In genomic region chr22:37627545-37627944, GRCh38 we compare ENCODE assay signal across 9 cellular contexts. TPM values are rescaled to one million over a fixed set of nuclear protein-coding genes. Genes with fewer than 3 reads are reported as not detected.
DNase-seq lines count a peak whose midpoint lies in the region; ATAC-seq and TF ChIP-seq lines count a peak whose summit lies in the region.
"Had no signal": no experiment of that assay in that cellular context is flagged by ENCODE, and none has a peak within 500 bp of the region (broad histone marks: within the 10 kb centered on the region; RNA-seq: fewer than 3 reads in every experiment).

No MANE protein-coding gene starts in this region.

- intact Hi-C loops in vagina (cut with DNase I) = loop anchor here (5.0 kb wide), 1 partner anchor 55 kb away; no protein-coding TSS in a partner anchor

- ATAC-seq in HG03571 (IDR thresholded peaks at IDR 0.05; ENCODE audit: unreplicated experiment) = no peak

- no peak overlapping the region for H4K8ac ChIP-seq in neuronal stem cell (ENCODE audit: low read depth, low read length)

- no peaks in the 10 kb centered on the region for H3K27me3 Mint-ChIP-seq in mesothelial cell of epicardium (ENCODE audit: low read depth)

- H4K91ac ChIP-seq in neuronal stem cell (ENCODE audit: low read depth, low read length, poor library complexity) = no peak overlapping the region

- no peaks in the 10 kb centered on the region for H3K9me3 ChIP-seq in vagina
- H3K9me3 ChIP-seq in neuronal stem cell (replicated peaks in 1 of 2; ENCODE audit: control insufficient read depth in 2 of 2, insufficient read depth in 1 of 2, low read depth in 1 of 2, low read length in 2 of 2) = no peaks in the 10 kb centered on the region

- no peak overlapping the region for H3K14ac ChIP-seq in neuronal stem cell (ENCODE audit: low read length)

- no peak for TF ChIP-seq CTCF in mesothelial cell of epicardium (IDR thresholded peaks at IDR 0.05; ENCODE audit: unreplicated experiment)
- TF ChIP-seq CTCF in vagina (IDR thresholded peaks at IDR 0.05) = no peak

- H3K79me1 ChIP-seq in neuronal stem cell (ENCODE audit: low read depth, low read length) = peaks cover 1% of the 10 kb centered on the region

- peak; percentile 28 for DNase-seq in stimulated activated CD4-positive, alpha-beta T cell treated with anti-CD3 and anti-CD28 coated beads, Interleukin-2, amount 100 ng/mL, for 4 hours (ENCODE audit: low read depth)
- DNase-seq in stimulated activated CD4-positive, alpha-beta T cell treated with anti-CD3 and anti-CD28 coated beads, Interleukin-2, amount 100 ng/mL, for 48 hours = no peak
- DNase-seq in activated effector memory CD4-positive, alpha-beta T cell treated with anti-CD3 and anti-CD28 coated beads, Interleukin-2, amount 50 U/mL, for 16 hours = peak; percentile 82
- DNase-seq in mesothelial cell of epicardium (ENCODE audit: low spot score in 2 of 2, unreplicated experiment in 2 of 2) = no peak
- no peak for DNase-seq in vagina (ENCODE audit: extremely low spot score in 2 of 2)
- DNase-seq in EL = no peak
- DNase-seq in neuronal stem cell (ENCODE audit: low spot score) = no peak

- no peak overlapping the region for H3K23ac ChIP-seq in neuronal stem cell (ENCODE audit: low read depth, low read length, poor library complexity)

- H3K4me3 ChIP-seq in vagina = no peak overlapping the region
- H3K4me3 ChIP-seq in neuronal stem cell (ENCODE audit: low read length in 2 of 2) = no peak overlapping the region

- H3K27ac ChIP-seq in vagina (peak overlapping the region; percentile 81), neuronal stem cell (replicated peaks; ENCODE audit: low read length) (no peak overlapping the region)

- H2AK5ac ChIP-seq in neuronal stem cell (ENCODE audit: low read depth, low read length) = no peak overlapping the region

- H3K36me3 Mint-ChIP-seq in mesothelial cell of epicardium = peaks cover 9% of the 10 kb centered on the region

- H3K27me3 ChIP-seq in vagina = no peaks in the 10 kb centered on the region
- no peaks in the 10 kb centered on the region for H3K27me3 ChIP-seq in neuronal stem cell (ENCODE audit: control insufficient read depth in 3 of 3, insufficient read depth in 3 of 3, low read depth in 1 of 3, low read length in 3 of 3)

- H3K36me3 ChIP-seq in vagina (peaks cover 0 to 27% of the 10 kb centered on the region in 2 donors), neuronal stem cell (replicated peaks in 1 of 2; ENCODE audit: control insufficient read depth in 2 of 2, insufficient read depth in 2 of 2, low read length in 2 of 2) (peaks cover 38 to 93% of the 10 kb centered on the region in 2 donors)

- no peak overlapping the region for H3K4ac ChIP-seq in neuronal stem cell (ENCODE audit: low read length)

- H3K9ac ChIP-seq in neuronal stem cell (ENCODE audit: low read depth, low read length, poor library complexity) = no peak overlapping the region

- no peak overlapping the region for H3K18ac ChIP-seq in neuronal stem cell (ENCODE audit: low read length)

- H2BK15ac ChIP-seq in neuronal stem cell (ENCODE audit: low read length) = no peak overlapping the region

- no peak overlapping the region for H2BK5ac ChIP-seq in neuronal stem cell (ENCODE audit: low read length)

- H3K4me1 ChIP-seq in vagina (peaks cover 42% of the 10 kb centered on the region), neuronal stem cell (ENCODE audit: control insufficient read depth in 2 of 2, insufficient read depth in 1 of 2, low read depth in 1 of 2, low read length in 2 of 2) (peaks cover 4 to 5% of the 10 kb centered on the region in 2 donors)

- H3K4me3 Mint-ChIP-seq in mesothelial cell of epicardium = no peak overlapping the region

- no peak for TF ChIP-seq POLR2A in vagina (IDR thresholded peaks at IDR 0.05)

- H3K4me2 ChIP-seq in neuronal stem cell (ENCODE audit: insufficient read depth, low read length, poor library complexity, severe bottlenecking) = no peak overlapping the region

- H3K27ac Mint-ChIP-seq in mesothelial cell of epicardium = peak overlapping the region; percentile 47

- H3K4me1 Mint-ChIP-seq in mesothelial cell of epicardium = peaks cover 6% of the 10 kb centered on the region

- no peak overlapping the region for H2AFZ ChIP-seq in neuronal stem cell (ENCODE audit: low read length)

- no peak overlapping the region for H2BK12ac ChIP-seq in neuronal stem cell (ENCODE audit: low read length)

- no CpG with 5 or more reads among the region's 6 CpGs for WGBS in neuronal stem cell (ENCODE audit: extremely low coverage in 2 of 2, insufficient read length in 2 of 2, insufficient replicate concordance in 1 of 2), 2 donors

- H2BK120ac ChIP-seq in neuronal stem cell (ENCODE audit: low read depth, low read length) = no peak overlapping the region

- no peaks in the 10 kb centered on the region for H3K9me3 Mint-ChIP-seq in mesothelial cell of epicardium

RNA-seq across cellular contexts. Expression of gene SH3BP1, which starts 11.9 kb away (rescaled TPM):
- total RNA-seq in mesothelial cell of epicardium (30.0 to 33.0 TPM (median 31.9 TPM) in 3 replicates), vagina (34.1 TPM)
- 14.6 TPM for polyA plus RNA-seq in neuronal stem cell (2013, experiment 1 of 2)
- polyA plus RNA-seq in neuronal stem cell (2013, experiment 2 of 2) = 14.3 TPM

RNA-seq across cellular contexts. Expression of gene GGA1, which starts 18.9 kb away (rescaled TPM):
- total RNA-seq in mesothelial cell of epicardium = 96.6 to 107 TPM (median 96.6 TPM) in 3 replicates
- 45.7 TPM for total RNA-seq in vagina
- 32.1 TPM for polyA plus RNA-seq in neuronal stem cell (2013, experiment 1 of 2)
- polyA plus RNA-seq in neuronal stem cell (2013, experiment 2 of 2) = 31.4 TPM

RNA-seq across cellular contexts. Expression of gene PDXP, which starts 31.0 kb away (rescaled TPM):
- total RNA-seq in mesothelial cell of epicardium (15.6 to 16.5 TPM (median 16.1 TPM) in 3 replicates), vagina (6.4 TPM)
- polyA plus RNA-seq in neuronal stem cell (2013, experiment 1 of 2) = 46.4 TPM
- polyA plus RNA-seq in neuronal stem cell (2013, experiment 2 of 2) = 44.0 TPM

RNA-seq across cellular contexts. Expression of gene LGALS2, which starts 47.7 kb away (rescaled TPM):
- total RNA-seq in mesothelial cell of epicardium (0.43 to 0.64 TPM (median 0.54 TPM) in 3 replicates), vagina (not detected)
- not detected for polyA plus RNA-seq in neuronal stem cell (2013, experiment 1 of 2)
- polyA plus RNA-seq in neuronal stem cell (2013, experiment 2 of 2) = not detected
- total RNA-seq: RPMI7951 had no signal

RNA-seq across cellular contexts. Expression of gene LGALS1, which starts 47.9 kb away (rescaled TPM):
- total RNA-seq in mesothelial cell of epicardium = 238 to 262 TPM (median 242 TPM) in 3 replicates
- total RNA-seq in vagina = 1,638 TPM
- 41.9 TPM for polyA plus RNA-seq in neuronal stem cell (2013, experiment 1 of 2)
- 44.2 TPM for polyA plus RNA-seq in neuronal stem cell (2013, experiment 2 of 2)

Comparison
In these comparisons a context has a peak if more than half of its experiments do, and no peak if none do; other contexts are left out.
1. DNase-seq: peak in stimulated activated CD4-positive, alpha-beta T cell treated with anti-CD3 and anti-CD28 coated beads, Interleukin-2, amount 100 ng/mL, for 4 hours (single experiment) and activated effector memory CD4-positive, alpha-beta T cell treated with anti-CD3 and anti-CD28 coated beads, Interleukin-2, amount 50 U/mL, for 16 hours (single experiment); none in stimulated activated CD4-positive, alpha-beta T cell treated with anti-CD3 and anti-CD28 coated beads, Interleukin-2, amount 100 ng/mL, for 48 hours (0 of 2), mesothelial cell of epicardium (0 of 2), vagina (0 of 2), EL (single experiment) and neuronal stem cell (single experiment).